In the genomic region with DNA sequence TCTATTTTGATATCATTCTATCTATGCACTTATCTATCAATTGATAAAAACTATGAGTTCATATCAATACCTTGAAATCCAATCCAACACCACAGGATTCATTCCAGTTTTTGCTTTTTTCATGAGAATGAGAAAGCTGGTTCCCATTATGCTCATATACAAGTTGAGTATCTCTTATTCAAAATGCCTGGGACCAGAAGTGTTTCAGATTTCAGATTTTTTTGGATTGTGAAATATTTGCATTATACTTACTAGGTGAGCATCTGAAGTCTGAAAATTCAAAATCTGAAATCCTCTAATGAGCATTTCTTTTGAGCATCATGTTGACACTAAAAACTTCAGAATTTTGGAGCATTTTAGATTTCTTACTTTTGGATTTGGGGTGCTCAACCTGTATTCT, we compare ENCODE assay signal across 14 cellular contexts.
A peak's percentile ranks its signal among the peaks of the same experiment; 100 is the strongest.
DNase-seq lines count a peak whose midpoint lies in the region; ATAC-seq and TF ChIP-seq lines count a peak whose summit lies in the region.
"Had no signal": no experiment of that assay in that cellular context is flagged by ENCODE, and none has a peak within 500 bp of the region (broad histone marks: within the 10 kb centered on the region; RNA-seq: fewer than 3 reads in every experiment).

No MANE protein-coding gene starts in this region.

- no peak for DNase-seq in HCT116 (ENCODE audit: low read depth, low spot score)
- no peak for DNase-seq in RWPE2 (ENCODE audit: low spot score)
- DNase-seq in fibroblast of gingiva (ENCODE audit: low read depth), result peak; percentile 37
- no peak for DNase-seq in osteoblast (ENCODE audit: insufficient read length, low spot score, missing footprints)
- no peak for DNase-seq in NCI-H1092 treated with DMSO at 0.1 percent for 48 hours (lab: John Stamatoyannopoulos, UW)
- no peak for DNase-seq in stimulated activated CD8-positive, alpha-beta memory T cell treated with anti-CD3 and anti-CD28 coated beads, Interleukin-4, amount 100 ng/mL, for 48 hours
- DNase-seq: CD8-positive, alpha-beta T cell; COR-L47; DMS153; DMS79 treated with DMSO at 0.1 percent for 48 hours; EL; GOT3; H9 had no signal

- H3K9me3 ChIP-seq in HCT116 (ENCODE audit: control insufficient read depth in 1 of 2, insufficient read depth in 1 of 2, low read depth in 1 of 2, low read length in 2 of 2) (no peaks in the 10 kb centered on the region), RWPE2 (ENCODE audit: severe bottlenecking) (no peaks in the 10 kb centered on the region), osteoblast (ENCODE audit: low read depth, low read length) (no peaks in the 10 kb centered on the region)

- no peaks in the 10 kb centered on the region for H3K9me2 ChIP-seq in HCT116 (ENCODE audit: insufficient read depth)

- H3K79me2 ChIP-seq in HCT116 (ENCODE audit: insufficient read depth, low read length) (peaks cover 87% of the 10 kb centered on the region), osteoblast (ENCODE audit: insufficient read depth, low read length) (peaks cover 11% of the 10 kb centered on the region)

- POLR2A ChIA-PET in HCT116 (lab: Charles Lee), result interaction anchor here (0.9 to 12.1 kb wide), 6 partner anchors 9 to 71 kb away, joined by 3 to 310 read pairs (median 5); partner anchors contain the start of gene DCBLD2

- peaks cover 81 to 94% of the 10 kb centered on the region in 2 experiments for H3K4me1 ChIP-seq in HCT116 (ENCODE audit: control insufficient read depth in 1 of 2, insufficient read depth in 2 of 2, low read length in 2 of 2)
- H3K4me1 ChIP-seq in RWPE2 (ENCODE audit: insufficient read depth, poor library complexity, severe bottlenecking), result peaks cover 72% of the 10 kb centered on the region
- H3K4me1 ChIP-seq in osteoblast (ENCODE audit: insufficient read depth, low read length), result peaks cover 44% of the 10 kb centered on the region

- H3K27me3 ChIP-seq in HCT116 (ENCODE audit: insufficient read depth, low read length) (no peaks in the 10 kb centered on the region), RWPE2 (ENCODE audit: insufficient read depth, poor library complexity, severe bottlenecking) (no peaks in the 10 kb centered on the region), osteoblast (ENCODE audit: insufficient read depth, low read length) (no peaks in the 10 kb centered on the region)

- H2AFZ ChIP-seq in HCT116 (ENCODE audit: low read depth, low read length, poor library complexity, severe bottlenecking) (no peak overlapping the region), osteoblast (ENCODE audit: low read length) (no peak overlapping the region)

- intact Hi-C loops in HCT116 (cut with micrococcal nuclease), result no loop called here

- TF ChIP-seq POLR2A in HCT116 (IDR thresholded peaks at IDR 0.05; ENCODE audit: borderline replicate concordance, extremely low read depth, insufficient read depth, insufficient read length), result no peak

- H4K20me1 ChIP-seq in HCT116 (ENCODE audit: insufficient read depth) (no peaks in the 10 kb centered on the region), osteoblast (ENCODE audit: insufficient read depth, low read length) (no peaks in the 10 kb centered on the region)

- CTCF ChIA-PET in HCT116 (lab: Charles Lee), result no interaction called here

- RAD21 ChIA-PET in HCT116 (lab: Charles Lee; ENCODE audit: low non-redundant PET in 1 of 2, low total read pairs in 2 of 2, uncharacterized antibody in 2 of 2, unreplicated experiment in 2 of 2), result interaction anchor here in 1 of 2 experiments (1.2 kb wide), 1 partner anchor 68 kb away, joined by 3 read pairs; the partner anchor contains the start of gene DCBLD2

- H3K9ac ChIP-seq in HCT116 (ENCODE audit: low read length), result peak overlapping the region; percentile 78; the same call in 1 of the 2 replicates

- no peak overlapping the region for H3K4me3 ChIP-seq in HCT116 (replicated peaks in 1 of 2; ENCODE audit: low read depth in 1 of 2, low read length in 2 of 2)
- H3K4me3 ChIP-seq in RWPE2 (ENCODE audit: severe bottlenecking), result no peak overlapping the region
- no peak overlapping the region for H3K4me3 ChIP-seq in osteoblast (ENCODE audit: insufficient read depth, low read length)

- TF ChIP-seq CTCF in HCT116 (IDR thresholded peaks at IDR 0.05 in 2 of 3, conservative IDR thresholded peaks at IDR 0.05 in 1 of 3; ENCODE audit: borderline replicate concordance in 1 of 3, insufficient read depth in 1 of 3, low read depth in 2 of 3, low read length in 2 of 3) (no peak), RWPE2 (IDR thresholded peaks at IDR 0.05; ENCODE audit: poor library complexity, severe bottlenecking) (no peak), osteoblast (IDR thresholded peaks at IDR 0.05; ENCODE audit: extremely low read depth, low read depth, low read length) (no peak)

- H3K4me2 ChIP-seq in HCT116 (ENCODE audit: low read length), result peak overlapping the region; percentile 22; the same call in 1 of the 2 replicates
- H3K4me2 ChIP-seq in osteoblast (ENCODE audit: insufficient read depth, low read length), result no peak overlapping the region

- BruUV-seq in HCT116 (replicated peaks; lab: Mats Ljungman, UMichigan), result no TSS peak

- peak overlapping the region; percentile 97 for H3K27ac ChIP-seq in HCT116 (ENCODE audit: low read depth, low read length)
- peak overlapping the region; percentile 99 for H3K27ac ChIP-seq in RWPE2 (ENCODE audit: poor library complexity, severe bottlenecking)
- H3K27ac ChIP-seq in osteoblast (ENCODE audit: low read depth, low read length), result peak overlapping the region; percentile 59

- no peak for TF ChIP-seq RAD21 in HCT116 (IDR thresholded peaks at IDR 0.05; ENCODE audit: low read depth)

- no peaks in the 10 kb centered on the region for H3K36me3 ChIP-seq in HCT116 (ENCODE audit: control insufficient read depth in 1 of 2, insufficient read depth in 2 of 2, low read length in 2 of 2)
- H3K36me3 ChIP-seq in RWPE2 (ENCODE audit: low read depth), result no peaks in the 10 kb centered on the region
- H3K36me3 ChIP-seq in osteoblast (ENCODE audit: insufficient read depth, low read length), result no peaks in the 10 kb centered on the region

- ATAC-seq in HCT116 (no peak), RWPE2 (ENCODE audit: low read depth) (no peak), HG03159 (IDR thresholded peaks at IDR 0.05; ENCODE audit: unreplicated experiment) (no peak)
- ATAC-seq: CD8-positive, alpha-beta T cell had no signal

TF ChIP-seq in HCT116, 20 proteins besides CTCF, POLR2A, EP300 and RAD21:
- TF ChIP-seq ZFX (IDR thresholded peaks at IDR 0.05), result no peak
- no peak for TF ChIP-seq EZH2 (IDR thresholded peaks at IDR 0.05)
- no peak for TF ChIP-seq FOSL1 (IDR thresholded peaks at IDR 0.05; ENCODE audit: low read depth)
- TF ChIP-seq SP1 (IDR thresholded peaks at IDR 0.05; ENCODE audit: low read depth), result 0 out of 2 replicates have a peak, but pooled peaks have one; percentile 2
